ENCODE assay signal across 21 cellular contexts in the genomic region with DNA sequence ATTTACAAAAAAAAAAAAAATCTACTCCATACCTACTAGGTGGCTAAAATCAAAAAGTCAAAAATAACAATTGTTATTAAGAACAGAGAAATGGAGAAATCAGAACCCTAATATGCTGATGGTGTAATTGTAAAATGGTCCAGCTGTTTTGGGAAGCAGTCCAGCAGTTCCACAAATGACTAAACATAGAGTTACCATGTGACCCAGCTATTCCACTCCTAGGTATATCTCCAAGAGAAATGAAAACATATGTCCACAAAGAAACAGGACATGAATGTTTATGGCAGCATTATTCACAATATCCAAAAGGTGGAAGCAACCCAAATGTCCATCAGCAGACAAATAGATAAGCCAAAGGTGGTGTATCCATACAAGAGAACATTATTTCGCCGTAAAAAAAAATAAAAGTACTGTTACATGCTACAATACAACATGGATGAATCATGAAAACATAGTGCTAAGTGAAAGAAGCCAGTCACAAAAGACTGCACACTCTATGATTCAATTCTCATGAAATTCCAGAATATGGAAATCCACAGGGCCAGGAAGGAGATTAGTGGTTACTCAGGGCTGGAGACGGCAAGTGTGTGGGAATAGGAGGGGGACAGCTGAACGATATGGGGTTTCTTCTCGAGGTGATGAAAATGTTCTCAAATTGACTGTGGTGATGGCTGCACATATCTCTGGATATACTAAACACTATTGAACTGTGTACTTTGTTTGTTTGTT.
"Had no signal": no experiment of that assay in that cellular context is flagged by ENCODE, and none has a peak within 500 bp of the region (broad histone marks: within the 10 kb centered on the region; RNA-seq: fewer than 3 reads in every experiment).

No MANE protein-coding gene starts in this region.

- ATAC-seq: activated CD4-positive, alpha-beta T cell treated with anti-CD3 and anti-CD28 coated beads for 36 hours; activated T-cell treated with anti-CD3 and anti-CD28 coated beads, Interleukin-2, amount 50 U/mL, for 4 hours; effector memory CD8-positive, alpha-beta T cell; esophagus mucosa; sciatic nerve; upper lobe of right lung; WTC11 had no signal

- H3K4me3 ChIP-seq: breast epithelium, colonic mucosa, dorsolateral prefrontal cortex, thoracic aorta, upper lobe of right lung had no signal

- DNase-seq: activated CD4-positive, alpha-beta T cell treated with anti-CD3 and anti-CD28 coated beads for 36 hours; activated CD4-positive, alpha-beta T cell treated with anti-CD3 and anti-CD28 coated beads, Interleukin-2, amount 50 U/mL, for 4 hours; activated CD8-positive, alpha-beta memory T cell treated with anti-CD3 and anti-CD28 coated beads, Interleukin-2, amount 50 U/mL, for 48 hours; activated naive CD4-positive, alpha-beta T cell treated with Interleukin-2 at 50 U/mL for 16 hours; activated naive CD8-positive, alpha-beta T cell treated with anti-CD3 and anti-CD28 coated beads for 36 hours; activated T-cell treated with anti-CD3 and anti-CD28 coated beads, Interleukin-2, amount 50 U/mL, for 4 hours; amniotic stem cell; colonic mucosa; dorsolateral prefrontal cortex; effector memory CD8-positive, alpha-beta T cell; hypothalamus; posterior cingulate gyrus; stimulated activated CD4-positive, alpha-beta T cell treated with anti-CD3 and anti-CD28 coated beads, Interleukin-4, amount 100 ng/mL, for 1 hour; stimulated activated naive CD4-positive, alpha-beta T cell; T1000; upper lobe of right lung had no signal
